ENCODE assay signal across 8 cellular contexts in the genomic region with DNA sequence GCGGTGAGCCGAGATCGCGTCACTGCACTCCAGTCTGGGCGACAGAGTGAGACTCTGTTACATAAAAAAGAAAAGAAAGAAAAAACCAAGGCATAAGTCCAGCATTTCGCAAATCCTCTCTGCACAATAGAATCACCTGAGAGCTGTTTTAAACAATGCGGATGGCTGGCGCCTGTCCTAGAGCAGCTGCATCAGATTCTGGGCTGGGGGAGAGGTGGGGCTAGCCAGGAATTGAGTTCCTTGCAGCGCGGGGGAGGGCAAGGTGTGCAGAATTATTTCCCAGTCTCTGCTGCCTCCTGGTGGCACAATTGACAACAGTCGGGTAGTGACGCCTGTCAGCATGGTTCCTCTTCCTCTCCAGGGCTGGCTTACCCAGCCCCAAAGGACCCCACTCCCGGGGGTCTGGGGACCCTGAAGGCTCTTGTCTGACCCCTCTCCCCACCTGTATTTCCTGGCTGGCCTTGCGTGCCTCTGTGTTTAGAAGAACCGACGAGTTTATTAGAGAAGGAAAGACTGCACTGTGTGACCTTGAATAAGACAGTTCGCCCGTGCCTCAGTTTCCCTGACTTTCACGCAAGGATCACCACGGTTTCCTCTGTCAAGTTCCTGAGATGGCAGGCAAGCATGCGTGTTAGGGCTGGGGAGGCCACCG. TPM values are rescaled to one million over a fixed set of nuclear protein-coding genes. Genes with fewer than 3 reads are reported as not detected.
A peak's percentile ranks its signal among the peaks of the same experiment; 100 is the strongest.
DNase-seq lines count a peak whose midpoint lies in the region; ATAC-seq and TF ChIP-seq lines count a peak whose summit lies in the region.

No MANE protein-coding gene starts in this region.

- peaks cover 4% of the 10 kb centered on the region for H3K4me1 Mint-ChIP-seq in activated naive CD8-positive, alpha-beta T cell (ENCODE audit: low read depth)

- H3K36me3 ChIP-seq in prostate gland, result no peaks in the 10 kb centered on the region
- no peaks in the 10 kb centered on the region for H3K36me3 ChIP-seq in upper lobe of left lung

- H3K27me3 Mint-ChIP-seq in activated naive CD8-positive, alpha-beta T cell, result peaks cover 3% of the 10 kb centered on the region

- H3K27ac ChIP-seq in prostate gland, result peak overlapping the region; percentile 35 to 58
- H3K27ac ChIP-seq in upper lobe of left lung, result peak overlapping the region in 3 of 4 donors; percentile 28 to 80 (median 61)

- peak; percentile 76 for TF ChIP-seq CTCF in HFF-Myc (IDR thresholded peaks at IDR 0.05; ENCODE audit: low read depth, low read length, missing control alignments)
- peak; percentile 77 to 95 (median 92) for TF ChIP-seq CTCF in prostate gland (IDR thresholded peaks at IDR 0.05)
- TF ChIP-seq CTCF in upper lobe of left lung (IDR thresholded peaks at IDR 0.05), result peak; percentile 66 to 94 (median 90)

- H3K9me3 Mint-ChIP-seq in activated naive CD8-positive, alpha-beta T cell (ENCODE audit: low read depth), result no peaks in the 10 kb centered on the region

- H3K4me1 ChIP-seq in prostate gland (replicated peaks) (no peaks in the 10 kb centered on the region), upper lobe of left lung (peaks cover 6 to 15% (median 11%) of the 10 kb centered on the region in 4 donors)

- TF ChIP-seq POLR2A in prostate gland (IDR thresholded peaks at IDR 0.05) (peak; percentile 15), upper lobe of left lung (IDR thresholded peaks at IDR 0.05) (no peak)

- H3K4me3 Mint-ChIP-seq in activated naive CD8-positive, alpha-beta T cell, result peak overlapping the region; percentile 74

- H3K27me3 ChIP-seq in prostate gland (replicated peaks; ENCODE audit: insufficient read depth), result no peaks in the 10 kb centered on the region
- H3K27me3 ChIP-seq in upper lobe of left lung, result no peaks in the 10 kb centered on the region

- peak; percentile 20 for DNase-seq in GM04504 (ENCODE audit: low read depth)
- peak; percentile 44 for DNase-seq in HFF-Myc (ENCODE audit: extremely low read depth, low read depth)
- DNase-seq in NCI-H1048 (lab: John Stamatoyannopoulos, UW), result peak; percentile 51
- peak; percentile 65 for DNase-seq in SKM-1 (lab: John Stamatoyannopoulos, UW; ENCODE audit: unreplicated experiment)
- peak; percentile 82 for DNase-seq in Right ventricle myocardium superior
- peak; percentile 94 for DNase-seq in prostate gland (ENCODE audit: low spot score)
- peak in 1 of 2 donors; percentile 90 for DNase-seq in upper lobe of left lung

- H3K27ac Mint-ChIP-seq in activated naive CD8-positive, alpha-beta T cell, result no peak overlapping the region

- no peaks in the 10 kb centered on the region for H3K36me3 Mint-ChIP-seq in activated naive CD8-positive, alpha-beta T cell

- peak; percentile 96 for ATAC-seq in Right ventricle myocardium superior (ENCODE audit: poor library complexity)
- peak; percentile 87 to 92 for ATAC-seq in upper lobe of left lung (ENCODE audit: low FRiP score in 2 of 2)

- H3K9me3 ChIP-seq in prostate gland (no peaks in the 10 kb centered on the region), upper lobe of left lung (no peaks in the 10 kb centered on the region)

- H3K4me3 ChIP-seq in HFF-Myc (replicated peaks; ENCODE audit: low read depth, low read length) (no peak overlapping the region), prostate gland (peak overlapping the region in 1 of 2 donors; percentile 17), upper lobe of left lung (peak overlapping the region in 2 of 4 donors; percentile 28 to 34)

- intact Hi-C loops in Right ventricle myocardium superior (cut with DNase I), result no loop called here
- intact Hi-C loops in prostate gland (cut with DNase I), result loop anchor here (5.0 to 10.0 kb wide), 2 partner anchors 336 to 533 kb away; no protein-coding TSS in a partner anchor

- 9% methylated on average over 22 of the region's 22 CpGs for WGBS in prostate gland
- WGBS in upper lobe of left lung, 2 donors, result 7 to 14% methylated on average over 17 to 20 of the region's 22 CpGs

- TF ChIP-seq EP300 in upper lobe of left lung (IDR thresholded peaks at IDR 0.05), result no peak

RNA-seq across cellular contexts. Expression of a gene that starts 41.1 kb away (rescaled TPM):
- 7.2 TPM for total RNA-seq in Right ventricle myocardium superior
- total RNA-seq in prostate gland, result 10 to 100 TPM; 10.3 to 12.8 TPM
- total RNA-seq in upper lobe of left lung, result 10 to 100 TPM; 13.8 to 85.9 (median 35.1) TPM
